In the genomic region with DNA sequence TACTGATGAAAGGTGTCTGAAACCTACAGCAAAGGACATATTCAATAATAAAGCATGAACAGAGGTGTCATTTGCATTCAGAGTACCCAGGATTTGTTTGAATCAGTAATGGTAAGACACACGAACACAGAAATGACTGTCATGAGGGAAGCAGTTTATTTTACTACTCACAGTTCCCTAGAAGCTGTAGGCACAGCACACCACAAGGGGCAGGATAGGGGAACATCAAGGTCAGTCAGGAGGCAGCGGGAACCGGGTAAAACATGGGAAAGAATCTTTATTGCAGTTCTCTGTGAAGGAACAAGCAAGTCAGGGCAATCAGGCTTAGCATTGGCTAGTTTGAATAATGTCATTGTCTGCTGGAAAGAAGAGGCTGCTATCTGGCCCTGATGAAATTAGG, we compare ENCODE assay signal across 11 cellular contexts.
DNase-seq lines count a peak whose midpoint lies in the region; ATAC-seq, FAIRE-seq and TF ChIP-seq lines count a peak whose summit lies in the region.
"Had no signal": no experiment of that assay in that cellular context is flagged by ENCODE, and none has a peak within 500 bp of the region (broad histone marks: within the 10 kb centered on the region; RNA-seq: fewer than 3 reads in every experiment).

No MANE protein-coding gene starts in this region.

- FAIRE-seq in H54 (lab: Jason Lieb, UNC), result no peak

- peak; percentile 75 for ATAC-seq in HCT116
- 0 out of 3 replicates have a peak, but pooled peaks have one; percentile 31 for ATAC-seq in RWPE2 (ENCODE audit: low read depth)
- ATAC-seq in HG03139 (IDR thresholded peaks at IDR 0.05; ENCODE audit: unreplicated experiment), result no peak
- ATAC-seq: activated CD4-positive, CD25-positive, alpha-beta regulatory T cell treated with anti-CD3 and anti-CD28 coated beads, Interleukin-2, amount 50 U/mL, for 24 hours; naive thymus-derived CD8-positive, alpha-beta T cell had no signal

- no peak overlapping the region for H3K4me2 ChIP-seq in HCT116 (ENCODE audit: low read length)

- H3K4me1 ChIP-seq in HCT116 (ENCODE audit: control insufficient read depth in 1 of 2, insufficient read depth in 2 of 2, low read length in 2 of 2) (peaks cover 5 to 8% of the 10 kb centered on the region in 2 experiments; a peak in 3 of 4 replicates), RWPE2 (ENCODE audit: insufficient read depth, poor library complexity, severe bottlenecking) (no peaks in the 10 kb centered on the region)

- no peaks in the 10 kb centered on the region for H3K36me3 ChIP-seq in HCT116 (ENCODE audit: control insufficient read depth in 1 of 2, insufficient read depth in 2 of 2, low read length in 2 of 2)
- no peaks in the 10 kb centered on the region for H3K36me3 ChIP-seq in RWPE2 (ENCODE audit: low read depth)
- no peaks in the 10 kb centered on the region for H3K36me3 ChIP-seq in kidney epithelial cell (ENCODE audit: control insufficient read depth, insufficient read depth, low read length)

- CTCF ChIA-PET in HCT116 (lab: Charles Lee), result no interaction called here

- no peaks in the 10 kb centered on the region for H3K79me2 ChIP-seq in HCT116 (ENCODE audit: insufficient read depth, low read length)

- in situ Hi-C loops in Caki2 (cut with HindIII; ENCODE audit: low pct_unique_long_range_greater_than_20kb, low sequenced_read_pairs), result no loop called here

- no peak for TF ChIP-seq POLR2A in HCT116 (IDR thresholded peaks at IDR 0.05; ENCODE audit: borderline replicate concordance, extremely low read depth, insufficient read depth, insufficient read length)
- no peak for TF ChIP-seq POLR2A in H54 (IDR thresholded peaks at IDR 0.05; ENCODE audit: low read depth, low read length)

- RAD21 ChIA-PET in HCT116 (lab: Charles Lee; ENCODE audit: low non-redundant PET in 1 of 2, low total read pairs in 2 of 2, uncharacterized antibody in 2 of 2, unreplicated experiment in 2 of 2), result interaction anchor here in 1 of 2 experiments (0.6 kb wide), 1 partner anchor 42 kb away, joined by 8 read pairs; no protein-coding TSS in a partner anchor

- H3K27ac ChIP-seq in HCT116 (ENCODE audit: low read depth, low read length) (no peak overlapping the region), RWPE2 (ENCODE audit: poor library complexity, severe bottlenecking) (no peak overlapping the region)

- no TSS peak for BruUV-seq in HCT116 (replicated peaks; lab: Mats Ljungman, UMichigan)

- POLR2A ChIA-PET in HCT116 (lab: Charles Lee), result no interaction called here

- TF ChIP-seq CTCF in HCT116 (IDR thresholded peaks at IDR 0.05 in 2 of 3, conservative IDR thresholded peaks at IDR 0.05 in 1 of 3; ENCODE audit: borderline replicate concordance in 1 of 3, insufficient read depth in 1 of 3, low read depth in 2 of 3, low read length in 2 of 3) (peak in 2 of 3 experiments; percentile 44 to 53; a peak in 3 of 6 replicates), RWPE2 (IDR thresholded peaks at IDR 0.05; ENCODE audit: poor library complexity, severe bottlenecking) (no peak), kidney epithelial cell (IDR thresholded peaks at IDR 0.05; ENCODE audit: insufficient read depth, low read length, poor library complexity, severe bottlenecking) (peak; percentile 9)

- H3K9me2 ChIP-seq in HCT116 (ENCODE audit: insufficient read depth), result no peaks in the 10 kb centered on the region

- H3K9ac ChIP-seq in HCT116 (ENCODE audit: low read length), result no peak overlapping the region

- peak; percentile 21 for DNase-seq in Caki2 (ENCODE audit: low read depth)
- peak; percentile 10 for DNase-seq in HCT116 (ENCODE audit: low read depth, low spot score)
- no peak for DNase-seq in RWPE2 (ENCODE audit: low spot score)
- no peak for DNase-seq in kidney epithelial cell (ENCODE audit: low read depth)
- DNase-seq in stimulated activated CD4-positive, alpha-beta T cell treated with anti-CD3 and anti-CD28 coated beads, Interleukin-4, amount 100 ng/mL, for 24 hours, result no peak
- DNase-seq in H54 (ENCODE audit: insufficient read length, low spot score), result no peak
- DNase-seq in stimulated activated CD4-positive, alpha-beta T cell treated with anti-CD3 and anti-CD28 coated beads, Interleukin-1b, Interleukin-23, amount 100 ng/mL, for 48 hours, result no peak
- DNase-seq: naive thymus-derived CD8-positive, alpha-beta T cell; NCI-H2081 had no signal

- intact Hi-C loops in HCT116 (cut with micrococcal nuclease), result no loop called here

- H3K4me3 ChIP-seq in HCT116 (replicated peaks in 1 of 2; ENCODE audit: low read depth in 1 of 2, low read length in 2 of 2) (no peak overlapping the region), RWPE2 (ENCODE audit: severe bottlenecking) (no peak overlapping the region), kidney epithelial cell (ENCODE audit: low read depth, low read length) (no peak overlapping the region)

- TF ChIP-seq RAD21 in HCT116 (IDR thresholded peaks at IDR 0.05; ENCODE audit: low read depth), result no peak

- H3K27me3 ChIP-seq in HCT116 (ENCODE audit: insufficient read depth, low read length) (no peaks in the 10 kb centered on the region), RWPE2 (ENCODE audit: insufficient read depth, poor library complexity, severe bottlenecking) (peaks cover 2% of the 10 kb centered on the region), kidney epithelial cell (ENCODE audit: control insufficient read depth, insufficient read depth, low read length) (no peaks in the 10 kb centered on the region)

- H4K20me1 ChIP-seq in HCT116 (ENCODE audit: insufficient read depth), result no peaks in the 10 kb centered on the region

- H2AFZ ChIP-seq in HCT116 (ENCODE audit: low read depth, low read length, poor library complexity, severe bottlenecking), result no peak overlapping the region

- H3K9me3 ChIP-seq in HCT116 (ENCODE audit: control insufficient read depth in 1 of 2, insufficient read depth in 1 of 2, low read depth in 1 of 2, low read length in 2 of 2), result no peaks in the 10 kb centered on the region
- H3K9me3 ChIP-seq in RWPE2 (ENCODE audit: severe bottlenecking), result no peaks in the 10 kb centered on the region

TF ChIP-seq in HCT116, 20 proteins besides CTCF, POLR2A, EP300 and RAD21:
- no peak for TF ChIP-seq SIN3A (IDR thresholded peaks at IDR 0.05; ENCODE audit: low read depth)
- no peak for TF ChIP-seq POLR2AphosphoS5 (IDR thresholded peaks at IDR 0.05; ENCODE audit: low read depth, low read length)
- no peak for TF ChIP-seq EZH2phosphoT487 (IDR thresholded peaks at IDR 0.05; ENCODE audit: borderline replicate concordance)
- TF ChIP-seq SP1 (IDR thresholded peaks at IDR 0.05; ENCODE audit: low read depth), result no peak
- TF ChIP-seq, protein P1, sequence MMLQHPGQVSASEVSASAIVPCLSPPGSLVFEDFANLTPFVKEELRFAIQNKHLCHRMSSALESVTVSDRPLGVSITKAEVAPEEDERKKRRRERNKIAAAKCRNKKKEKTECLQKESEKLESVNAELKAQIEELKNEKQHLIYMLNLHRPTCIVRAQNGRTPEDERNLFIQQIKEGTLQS (IDR thresholded peaks at IDR 0.05), result no peak
- no peak for TF ChIP-seq SRF (IDR thresholded peaks at IDR 0.05; ENCODE audit: low read depth)
- no peak for TF ChIP-seq TCF7L2 (IDR thresholded peaks at IDR 0.05; ENCODE audit: borderline replicate concordance, extremely low read depth, insufficient read depth, insufficient read length)
- TF ChIP-seq EGR1 (IDR thresholded peaks at IDR 0.05; ENCODE audit: low read depth), result no peak
- no peak for TF ChIP-seq ZFX (IDR thresholded peaks at IDR 0.05)
- TF ChIP-seq, protein P2, sequence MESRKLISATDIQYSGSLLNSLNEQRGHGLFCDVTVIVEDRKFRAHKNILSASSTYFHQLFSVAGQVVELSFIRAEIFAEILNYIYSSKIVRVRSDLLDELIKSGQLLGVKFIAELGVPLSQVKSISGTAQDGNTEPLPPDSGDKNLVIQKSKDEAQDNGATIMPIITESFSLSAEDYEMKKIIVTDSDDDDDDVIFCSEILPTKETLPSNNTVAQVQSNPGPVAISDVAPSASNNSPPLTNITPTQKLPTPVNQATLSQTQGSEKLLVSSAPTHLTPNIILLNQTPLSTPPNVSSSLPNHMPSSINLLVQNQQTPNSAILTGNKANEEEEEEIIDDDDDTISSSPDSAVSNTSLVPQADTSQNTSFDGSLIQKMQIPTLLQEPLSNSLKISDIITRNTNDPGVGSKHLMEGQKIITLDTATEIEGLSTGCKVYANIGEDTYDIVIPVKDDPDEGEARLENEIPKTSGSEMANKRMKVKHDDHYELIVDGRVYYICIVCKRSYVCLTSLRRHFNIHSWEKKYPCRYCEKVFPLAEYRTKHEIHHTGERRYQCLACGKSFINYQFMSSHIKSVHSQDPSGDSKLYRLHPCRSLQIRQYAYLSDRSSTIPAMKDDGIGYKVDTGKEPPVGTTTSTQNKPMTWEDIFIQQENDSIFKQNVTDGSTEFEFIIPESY (IDR thresholded peaks at IDR 0.05; ENCODE audit: extremely low read depth, insufficient replicate concordance, low read length), result no peak
- no peak for TF ChIP-seq ELF1 (IDR thresholded peaks at IDR 0.05; ENCODE audit: borderline replicate concordance, low read depth)
- TF ChIP-seq JUND (IDR thresholded peaks at IDR 0.05), result no peak
- TF ChIP-seq FOSL1 (IDR thresholded peaks at IDR 0.05; ENCODE audit: low read depth), result no peak
- no peak for TF ChIP-seq CEBPB (IDR thresholded peaks at IDR 0.05; ENCODE audit: low read depth)
- TF ChIP-seq, protein P3, sequence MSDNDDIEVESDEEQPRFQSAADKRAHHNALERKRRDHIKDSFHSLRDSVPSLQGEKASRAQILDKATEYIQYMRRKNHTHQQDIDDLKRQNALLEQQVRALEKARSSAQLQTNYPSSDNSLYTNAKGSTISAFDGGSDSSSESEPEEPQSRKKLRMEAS (IDR thresholded peaks at IDR 0.05), result no peak

Comparison
In these comparisons a context has a peak if more than half of its experiments do, and no peak if none do; other contexts are left out.
1. DNase-seq: peak in Caki2 (single experiment) and HCT116 (single experiment); none in RWPE2 (single experiment), kidney epithelial cell (single experiment), stimulated activated CD4-positive, alpha-beta T cell treated with anti-CD3 and anti-CD28 coated beads, Interleukin-4, amount 100 ng/mL, for 24 hours (single experiment), H54 (single experiment) and stimulated activated CD4-positive, alpha-beta T cell treated with anti-CD3 and anti-CD28 coated beads, Interleukin-1b, Interleukin-23, amount 100 ng/mL, for 48 hours (single experiment).